ENCODE assay signal across 8 cellular contexts in genomic region chr9:21194867-21195776, GRCh38. TPM values are rescaled to one million over a fixed set of nuclear protein-coding genes. Genes with fewer than 3 reads are reported as not detected.
DNase-seq lines count a peak whose midpoint lies in the region; ATAC-seq and TF ChIP-seq lines count a peak whose summit lies in the region.
"Not testable (repeated sequence)": the region's sequence is repeated elsewhere in the genome, so short reads cannot be mapped to it uniquely, and the experiment has no call there.

No MANE protein-coding gene starts in this region.

- not testable (repeated sequence) for H3K27me3 ChIP-seq in endodermal cell (ENCODE audit: control insufficient read depth, insufficient read depth, low read length, poor library complexity, severe bottlenecking)

- H3K4me3 ChIP-seq in endodermal cell (ENCODE audit: low read length): not testable (repeated sequence)

- not testable (repeated sequence) for H3K9me3 ChIP-seq in endodermal cell (ENCODE audit: control insufficient read depth, low read length)

- H3K4me1 Mint-ChIP-seq in activated CD8-positive, alpha-beta T cell treated with anti-CD3 and anti-CD28 coated beads, Interleukin-2, amount 10 ng/mL, durations not matched to agents 7 days and 5 days (ENCODE audit: low read depth); endodermal cell: not testable (repeated sequence)

- POLR2A ChIA-PET in activated CD8-positive, alpha-beta T cell treated with anti-CD3 and anti-CD28 coated beads, Interleukin-2, amount 10 ng/mL, durations not matched to agents 7 days and 5 days (lab: Charles Lee): not testable (repeated sequence)

- CTCF ChIA-PET in activated CD8-positive, alpha-beta T cell treated with anti-CD3 and anti-CD28 coated beads, Interleukin-2, amount 10 ng/mL, durations not matched to agents 7 days and 5 days (lab: Charles Lee): interaction anchor here (0.6 to 2.7 kb wide), 52 partner anchors 9 to 883 kb away, joined by 3 to 26 read pairs (median 5); partner anchors contain the start of genes IFNA14 and KLHL9

- not testable (repeated sequence) for H3K9me3 Mint-ChIP-seq in activated CD8-positive, alpha-beta T cell treated with anti-CD3 and anti-CD28 coated beads, Interleukin-2, amount 10 ng/mL, durations not matched to agents 7 days and 5 days (ENCODE audit: insufficient read depth); endodermal cell

- H3K9ac ChIP-seq in endodermal cell (ENCODE audit: extremely low read depth, low read length, poor library complexity, severe bottlenecking): not testable (repeated sequence)

- not testable (repeated sequence) for H3K27ac Mint-ChIP-seq in activated CD8-positive, alpha-beta T cell treated with anti-CD3 and anti-CD28 coated beads, Interleukin-2, amount 10 ng/mL, durations not matched to agents 7 days and 5 days; endodermal cell

- not testable (repeated sequence) for H3K4me1 ChIP-seq in endodermal cell (ENCODE audit: control insufficient read depth, insufficient read depth, low read length)

- DNase-seq in GF-D8 (lab: John Stamatoyannopoulos, UW) (peak; percentile 7), NCI-H748 treated with DMSO at 0.1 percent for 48 hours (lab: John Stamatoyannopoulos, UW) (peak; percentile 1), lung microvascular endothelial cell (ENCODE audit: low read depth in 2 of 2) (peak; percentile 9 to 15), superior temporal gyrus (ENCODE audit: extremely low spot score) (peak; percentile 48)
- peak; percentile 69 for DNase-seq in activated CD8-positive, alpha-beta T cell treated with anti-CD3 and anti-CD28 coated beads, Interleukin-2, amount 10 ng/mL, durations not matched to agents 7 days and 5 days
- DNase-seq in endodermal cell: not testable (repeated sequence)

- H3K4me3 Mint-ChIP-seq in activated CD8-positive, alpha-beta T cell treated with anti-CD3 and anti-CD28 coated beads, Interleukin-2, amount 10 ng/mL, durations not matched to agents 7 days and 5 days: peak overlapping the region; percentile 33
- H3K4me3 Mint-ChIP-seq in endodermal cell: not testable (repeated sequence)

- not testable (repeated sequence) for H3K27ac ChIP-seq in endodermal cell (ENCODE audit: low read depth, low read length)

- H3K36me3 Mint-ChIP-seq in activated CD8-positive, alpha-beta T cell treated with anti-CD3 and anti-CD28 coated beads, Interleukin-2, amount 10 ng/mL, durations not matched to agents 7 days and 5 days (ENCODE audit: low read depth); endodermal cell (ENCODE audit: low read depth): not testable (repeated sequence)

- peaks cover 19% of the 10 kb centered on the region for H3K27me3 Mint-ChIP-seq in activated CD8-positive, alpha-beta T cell treated with anti-CD3 and anti-CD28 coated beads, Interleukin-2, amount 10 ng/mL, durations not matched to agents 7 days and 5 days (ENCODE audit: low read depth)
- H3K27me3 Mint-ChIP-seq in endodermal cell (ENCODE audit: insufficient read depth): peaks cover 25% of the 10 kb centered on the region

- TF ChIP-seq CTCF in endodermal cell (conservative IDR thresholded peaks at IDR 0.05): peak; percentile 81

- not testable (repeated sequence) for H3K36me3 ChIP-seq in endodermal cell (ENCODE audit: control insufficient read depth, insufficient read depth, low read length)

- WGBS in endodermal cell (ENCODE audit: insufficient coverage in 1 of 2, insufficient read length in 1 of 2), 2 experiments: 51 to 67% methylated on average over 1 to 6 of the region's 6 CpGs

- ATAC-seq in GM21390 (IDR thresholded peaks at IDR 0.05; ENCODE audit: unreplicated experiment) (peak; percentile 92), HG03139 (IDR thresholded peaks at IDR 0.05; ENCODE audit: unreplicated experiment) (peak; percentile 90)
- ATAC-seq in activated CD8-positive, alpha-beta T cell treated with anti-CD3 and anti-CD28 coated beads, Interleukin-2, amount 10 ng/mL, durations not matched to agents 7 days and 5 days: peak; percentile 94

RNA-seq across cellular contexts. Expression of gene IFNA7, which starts 6.9 kb away (rescaled TPM):
- not detected for total RNA-seq in activated CD8-positive, alpha-beta T cell treated with anti-CD3 and anti-CD28 coated beads, Interleukin-2, amount 10 ng/mL, durations not matched to agents 7 days and 5 days
- total RNA-seq in endodermal cell (not detected), lung microvascular endothelial cell (not detected in 2 replicates)
- polyA plus RNA-seq in endodermal cell (2013, experiment 1 of 2): not detected
- polyA plus RNA-seq in endodermal cell (2013, experiment 2 of 2): not detected

RNA-seq across cellular contexts. Expression of gene IFNA4, which starts 7.7 kb away (rescaled TPM):
- total RNA-seq in activated CD8-positive, alpha-beta T cell treated with anti-CD3 and anti-CD28 coated beads, Interleukin-2, amount 10 ng/mL, durations not matched to agents 7 days and 5 days: not detected
- total RNA-seq in endodermal cell (not detected), lung microvascular endothelial cell (not detected in 2 replicates)
- polyA plus RNA-seq in endodermal cell (2013, experiment 1 of 2): not detected
- not detected for polyA plus RNA-seq in endodermal cell (2013, experiment 2 of 2)

RNA-seq across cellular contexts. Expression of gene IFNA10, which starts 11.8 kb away (rescaled TPM):
- total RNA-seq in activated CD8-positive, alpha-beta T cell treated with anti-CD3 and anti-CD28 coated beads, Interleukin-2, amount 10 ng/mL, durations not matched to agents 7 days and 5 days: not detected
- total RNA-seq in endodermal cell: not detected
- not detected for polyA plus RNA-seq in endodermal cell (2013, experiment 1 of 2)
- not detected for polyA plus RNA-seq in endodermal cell (2013, experiment 2 of 2)
- not detected in 2 replicates for total RNA-seq in lung microvascular endothelial cell

RNA-seq across cellular contexts. Expression of gene IFNA16, which starts 22.0 kb away (rescaled TPM):
- total RNA-seq in activated CD8-positive, alpha-beta T cell treated with anti-CD3 and anti-CD28 coated beads, Interleukin-2, amount 10 ng/mL, durations not matched to agents 7 days and 5 days: not detected
- total RNA-seq in endodermal cell (not detected), lung microvascular endothelial cell (not detected in 2 replicates)
- polyA plus RNA-seq in endodermal cell (2013, experiment 1 of 2): not detected
- polyA plus RNA-seq in endodermal cell (2013, experiment 2 of 2): not detected

RNA-seq across cellular contexts. Expression of gene IFNA21, which starts 28.7 kb away (rescaled TPM):
- total RNA-seq in activated CD8-positive, alpha-beta T cell treated with anti-CD3 and anti-CD28 coated beads, Interleukin-2, amount 10 ng/mL, durations not matched to agents 7 days and 5 days: not detected
- not detected for total RNA-seq in endodermal cell
- polyA plus RNA-seq in endodermal cell (2013, experiment 1 of 2): not detected
- polyA plus RNA-seq in endodermal cell (2013, experiment 2 of 2): not detected
- not detected in 2 replicates for total RNA-seq in lung microvascular endothelial cell
